Comparison of ENCODE assay signal across 1 cellular context in the genomic region with DNA sequence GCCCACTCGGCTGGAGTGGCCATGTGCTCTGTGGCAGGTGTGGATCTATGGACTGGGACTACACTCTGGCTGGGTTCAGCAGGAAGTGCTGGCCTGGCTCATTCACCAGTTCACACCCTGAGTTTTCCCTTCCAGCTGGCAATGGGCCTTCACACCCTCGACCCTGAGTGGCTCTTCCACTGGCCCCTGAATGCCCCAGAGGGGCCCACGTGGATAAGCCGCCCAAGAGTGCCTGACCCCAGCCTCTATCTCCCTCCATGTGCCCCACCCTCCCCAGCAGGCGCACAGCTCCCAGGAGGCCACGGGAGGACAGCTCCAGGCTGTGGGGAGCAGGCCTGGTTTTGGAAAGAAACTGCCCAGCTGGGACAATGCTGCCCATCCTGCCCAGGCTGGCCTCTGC.
TF ChIP-seq lines count a peak whose summit lies in the region.

No MANE protein-coding gene starts in this region.

TF ChIP-seq in IMR-90, 13 proteins besides CTCF, POLR2A, EP300 and RAD21 (continued from another document):
- no peak for TF ChIP-seq RFX5 (IDR thresholded peaks at IDR 0.05; ENCODE audit: low read depth, low read length)
